In genomic region chr20:47784599-47785320, GRCh38 we compare ENCODE assay signal across 8 cellular contexts. TPM values are rescaled to one million over a fixed set of nuclear protein-coding genes. Genes with fewer than 3 reads are reported as not detected.
DNase-seq lines count a peak whose midpoint lies in the region; ATAC-seq and TF ChIP-seq lines count a peak whose summit lies in the region.

No MANE protein-coding gene starts in this region.

- no peak for TF ChIP-seq EP300 in suprapubic skin (IDR thresholded peaks at IDR 0.05)

- TF ChIP-seq POLR2A in suprapubic skin (IDR thresholded peaks at IDR 0.05) = no peak

- 0% methylated on average over 15 of the region's 69 CpGs for WGBS in suprapubic skin

- no peaks in the 10 kb centered on the region for H3K27me3 ChIP-seq in suprapubic skin

- peak overlapping the region; percentile 83 for H3K27ac ChIP-seq in suprapubic skin

- no peaks in the 10 kb centered on the region for H3K9me3 ChIP-seq in suprapubic skin

- in situ Hi-C loops in KBM-7 (cut with MboI; ENCODE audit: low pct_unique_long_range_greater_than_20kb, low sequenced_read_pairs) = no loop called here

- DNase-seq in CD1c-positive myeloid dendritic cell (ENCODE audit: extremely low spot score) (peak; percentile 37), KBM-7 (peak; percentile 16), cardiac fibroblast (ENCODE audit: low read depth in 2 of 2) (peak; percentile 45 to 66), left lobe of liver (ENCODE audit: low spot score) (peak; percentile 63), suprapubic skin (ENCODE audit: low spot score in 2 of 2) (no peak), DMS53 (lab: John Stamatoyannopoulos, UW) (no peak), NCI-H1417 treated with DMSO at 0.1 percent for 48 hours (lab: John Stamatoyannopoulos, UW) (no peak), NCI-H146 treated with DMSO at 0.1 percent for 48 hours (lab: John Stamatoyannopoulos, UW; ENCODE audit: unreplicated experiment) (no peak)

- TF ChIP-seq CTCF in cardiac fibroblast (IDR thresholded peaks at IDR 0.05; ENCODE audit: low read depth, low read length) (no peak), suprapubic skin (IDR thresholded peaks at IDR 0.05) (no peak)

- peak overlapping the region; percentile 53 to 68 for H3K4me3 ChIP-seq in cardiac fibroblast (replicated peaks in 1 of 2; ENCODE audit: low read depth in 2 of 2, low read length in 2 of 2)
- peak overlapping the region; percentile 77 for H3K4me3 ChIP-seq in suprapubic skin

- ATAC-seq in left lobe of liver = peak; percentile 46

- H3K36me3 ChIP-seq in suprapubic skin = no peaks in the 10 kb centered on the region

- H3K4me1 ChIP-seq in suprapubic skin = peaks cover 44% of the 10 kb centered on the region

RNA-seq across cellular contexts. Expression of gene SULF2, which starts 0.5 kb away (rescaled TPM):
- 110 TPM for total RNA-seq in left lobe of liver
- 10 to 100 TPM; 28.4 to 95.4 (median 57.5) TPM for total RNA-seq in suprapubic skin

Comparison
In these comparisons a context has a peak if more than half of its experiments do, and no peak if none do; other contexts are left out.
1. DNase-seq: peak in CD1c-positive myeloid dendritic cell (single experiment), KBM-7 (single experiment), cardiac fibroblast (2 of 2) and left lobe of liver (single experiment); none in suprapubic skin (0 of 2), DMS53 (single experiment), NCI-H1417 treated with DMSO at 0.1 percent for 48 hours (single experiment) and NCI-H146 treated with DMSO at 0.1 percent for 48 hours (single experiment).